In the genomic region with DNA sequence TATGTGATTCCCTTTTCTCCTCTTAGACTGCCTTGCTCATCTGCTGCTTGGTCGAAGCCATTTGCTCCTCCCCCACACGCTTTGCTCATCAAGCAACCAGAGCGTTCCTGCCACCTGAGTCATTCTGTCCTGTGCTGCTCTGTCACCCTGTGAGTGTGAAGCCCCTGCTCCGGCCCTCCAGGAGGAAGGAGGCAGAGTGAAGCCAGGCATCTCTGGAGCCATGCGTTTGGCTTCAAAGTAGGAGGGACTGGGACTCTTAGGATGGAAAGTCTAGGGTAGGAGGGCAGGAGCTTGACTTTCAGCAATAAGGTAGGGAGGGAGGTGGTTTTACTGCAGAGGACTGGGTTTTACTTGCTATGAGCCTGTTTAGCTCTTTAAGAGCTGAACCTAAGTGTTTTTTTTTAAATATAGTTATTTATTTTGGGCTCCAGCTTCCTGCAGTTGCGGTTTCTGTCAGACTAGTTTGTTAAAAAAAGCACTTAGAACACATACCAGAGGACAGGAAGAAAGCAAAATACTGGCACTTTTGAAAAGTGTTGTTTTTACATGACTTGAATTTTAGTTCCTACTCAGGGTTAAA, we compare ENCODE assay signal across 8 cellular contexts.
DNase-seq lines count a peak whose midpoint lies in the region; ATAC-seq and TF ChIP-seq lines count a peak whose summit lies in the region.

No MANE protein-coding gene starts in this region.

- peak overlapping the region in 5 of 8 donors; percentile 4 to 53 (median 14) for H3K4me3 ChIP-seq in spleen

- no peaks in the 10 kb centered on the region for H3K36me3 ChIP-seq in spleen

- intact Hi-C loops in head of caudate nucleus (cut with DNase I) (no loop called here), spleen (cut with DNase I; ENCODE audit: low total_unique reads) (no loop called here)

- H3K27me3 ChIP-seq in spleen (replicated peaks in 1 of 7), result no peaks in the 10 kb centered on the region

- peak; percentile 84 for DNase-seq in NK-92 treated with Interleukin-12 subunit alpha and Interleukin-12 subunit beta, amount 100 ng/mL, for 24 hours (lab: John Stamatoyannopoulos, UW)
- DNase-seq in NK-92 (lab: John Stamatoyannopoulos, UW; ENCODE audit: unreplicated experiment) (no peak), RKO (ENCODE audit: low spot score) (peak; percentile 90), head of caudate nucleus (peak in 31 of 42 donors; percentile 4 to 67 (median 30)), spleen (peak; percentile 86), NCI-H1930 (lab: John Stamatoyannopoulos, UW) (no peak)
- peak; percentile 58 for DNase-seq in activated effector memory CD4-positive, alpha-beta T cell treated with Interleukin-2 at 50 U/mL for 16 hours

- 3 to 10% (median 4%) methylated on average over 6 of the region's 6 CpGs for WGBS in spleen, 5 donors

- peak overlapping the region; percentile 77 to 91 (median 82) for H3K27ac ChIP-seq in spleen

- no peaks in the 10 kb centered on the region for H3K9me3 ChIP-seq in spleen

- peaks cover 7 to 42% (median 27%) of the 10 kb centered on the region in 6 donors for H3K4me1 ChIP-seq in spleen

- peak; percentile 87 for ATAC-seq in HG03060 (IDR thresholded peaks at IDR 0.05; ENCODE audit: low read depth, unreplicated experiment)

- TF ChIP-seq POLR2A in spleen (IDR thresholded peaks at IDR 0.05), result no peak

- TF ChIP-seq CTCF in spleen (IDR thresholded peaks at IDR 0.05 in 8 of 11, conservative IDR thresholded peaks at IDR 0.05 in 3 of 11), result no peak

Comparison
In these comparisons a context has a peak if more than half of its experiments do, and no peak if none do; other contexts are left out.
1. DNase-seq: peak in NK-92 treated with Interleukin-12 subunit alpha and Interleukin-12 subunit beta, amount 100 ng/mL, for 24 hours (single experiment), RKO (single experiment), activated effector memory CD4-positive, alpha-beta T cell treated with Interleukin-2 at 50 U/mL for 16 hours (single experiment), head of caudate nucleus (31 of 42) and spleen (single experiment); none in NK-92 (single experiment) and NCI-H1930 (0 of 2).